Comparison of ENCODE assay signal across 8 cellular contexts in the genomic region with DNA sequence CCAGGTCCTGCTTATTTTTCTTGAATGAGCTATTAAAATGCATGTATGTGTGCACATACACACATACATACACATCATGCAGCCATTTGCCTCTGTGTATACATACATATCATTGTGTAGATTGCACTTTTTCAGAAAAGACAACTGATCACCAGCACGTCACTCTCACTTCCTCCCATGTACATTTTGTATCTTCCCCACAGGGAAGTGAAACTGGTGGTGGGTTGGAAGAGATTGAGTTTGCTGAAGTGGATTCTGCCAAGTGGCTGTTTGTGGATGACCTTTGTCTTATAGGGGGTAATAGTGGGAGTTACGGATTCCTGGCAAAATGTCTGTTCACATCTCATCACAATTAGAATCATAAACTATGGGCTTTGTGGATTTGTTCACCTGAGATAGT.
DNase-seq lines count a peak whose midpoint lies in the region; ATAC-seq and TF ChIP-seq lines count a peak whose summit lies in the region.
"Had no signal": no experiment of that assay in that cellular context is flagged by ENCODE, and none has a peak within 500 bp of the region (broad histone marks: within the 10 kb centered on the region; RNA-seq: fewer than 3 reads in every experiment).

No MANE protein-coding gene starts in this region.

- no peaks in the 10 kb centered on the region for H3K9me2 ChIP-seq in PC-9 (ENCODE audit: insufficient read depth)

- WGBS in stomach, 5 donors = 74 to 88% (median 86%) methylated on average over 2 of the region's 2 CpGs

- no peaks in the 10 kb centered on the region for H3K36me3 ChIP-seq in stomach
- no peaks in the 10 kb centered on the region for H3K36me3 ChIP-seq in PC-9 (ENCODE audit: low read depth)

- H3K9me3 Mint-ChIP-seq in activated naive CD8-positive, alpha-beta T cell (ENCODE audit: low read depth) = no peaks in the 10 kb centered on the region

- H3K4me3 Mint-ChIP-seq in activated naive CD8-positive, alpha-beta T cell = peak overlapping the region; percentile 11

- DNase-seq in stomach = no peak
- no peak for DNase-seq in NK-92 (lab: John Stamatoyannopoulos, UW; ENCODE audit: unreplicated experiment)
- DNase-seq in PC-9 = no peak
- DNase-seq in GF-D8 (lab: John Stamatoyannopoulos, UW) = no peak

- peaks cover 51% of the 10 kb centered on the region for H3K4me1 Mint-ChIP-seq in activated naive CD8-positive, alpha-beta T cell (ENCODE audit: low read depth)

- CTCF ChIA-PET in PC-9 (lab: Charles Lee) = no interaction called here

- H3K4me3 ChIP-seq in stomach = no peak overlapping the region
- no peak overlapping the region for H3K4me3 ChIP-seq in PC-9

- no peaks in the 10 kb centered on the region for H3K27me3 ChIP-seq in stomach
- H3K27me3 ChIP-seq in PC-9 (ENCODE audit: insufficient read depth, low read depth) = no peaks in the 10 kb centered on the region

- intact Hi-C loops in stomach (cut with DNase I; ENCODE audit: low total_unique reads) (no loop called here), PC-9 (cut with micrococcal nuclease; ENCODE audit: unreplicated experiment) (no loop called here)

- ATAC-seq in GM19395 (IDR thresholded peaks at IDR 0.05; ENCODE audit: unreplicated experiment) (peak; percentile 77), HG03097 (IDR thresholded peaks at IDR 0.05; ENCODE audit: low FRiP score, unreplicated experiment) (peak; percentile 70)

- H4K20me1 ChIP-seq in PC-9 (ENCODE audit: insufficient read depth) = no peaks in the 10 kb centered on the region

- BruUV-seq in PC-9 (replicated peaks; lab: Mats Ljungman, UMichigan) = no TSS peak

- H3K27ac Mint-ChIP-seq in activated naive CD8-positive, alpha-beta T cell = peak overlapping the region; percentile 73

- no peak for TF ChIP-seq EP300 in stomach (IDR thresholded peaks at IDR 0.05)

- peaks cover 2% of the 10 kb centered on the region for H3K36me3 Mint-ChIP-seq in activated naive CD8-positive, alpha-beta T cell

- H3K27ac ChIP-seq in stomach (peak overlapping the region in 4 of 5 donors; percentile 1 to 75 (median 52)), PC-9 (no peak overlapping the region)
- H3K27ac ChIP-seq: epithelial cell of prostate had no signal

- no peaks in the 10 kb centered on the region; the same call in 1 of the 2 replicates for H3F3A ChIP-seq in PC-9 (ENCODE audit: insufficient read depth, low read depth)

- H3K9me3 ChIP-seq in stomach (no peaks in the 10 kb centered on the region), PC-9 (ENCODE audit: insufficient read depth, low read depth) (no peaks in the 10 kb centered on the region)

- peaks cover 0 to 47% (median 29%) of the 10 kb centered on the region in 4 donors for H3K4me1 ChIP-seq in stomach
- no peaks in the 10 kb centered on the region for H3K4me1 ChIP-seq in PC-9 (replicated peaks; ENCODE audit: insufficient read depth)

- no peak overlapping the region for H3K4me2 ChIP-seq in PC-9

- POLR2A ChIA-PET in PC-9 (lab: Charles Lee; ENCODE audit: unreplicated experiment) = no interaction called here

- no peak overlapping the region for H2AFZ ChIP-seq in PC-9

- TF ChIP-seq CTCF in stomach (IDR thresholded peaks at IDR 0.05) = no peak
- no peak for TF ChIP-seq CTCF in PC-9 (conservative IDR thresholded peaks at IDR 0.05)

- H3K27me3 Mint-ChIP-seq in activated naive CD8-positive, alpha-beta T cell = no peaks in the 10 kb centered on the region

- H3K79me2 ChIP-seq in PC-9 (ENCODE audit: low read depth) = no peaks in the 10 kb centered on the region

- TF ChIP-seq POLR2A in stomach (IDR thresholded peaks at IDR 0.05) = no peak
